ENCODE assay signal across 8 cellular contexts in genomic region chr19:13824703-13825102, GRCh38.
"Had no signal": no experiment of that assay in that cellular context is flagged by ENCODE, and none has a peak within 500 bp of the region (broad histone marks: within the 10 kb centered on the region; RNA-seq: fewer than 3 reads in every experiment).

No MANE protein-coding gene starts in this region.

- DNase-seq: GDM1, GF-D8 had no signal

- FAIRE-seq: G401.6, GM12878, GM12891, GM12892, GM18507, GM19239 had no signal

- H3K4me3 ChIP-seq: GM12878 had no signal
